In the genomic region with DNA sequence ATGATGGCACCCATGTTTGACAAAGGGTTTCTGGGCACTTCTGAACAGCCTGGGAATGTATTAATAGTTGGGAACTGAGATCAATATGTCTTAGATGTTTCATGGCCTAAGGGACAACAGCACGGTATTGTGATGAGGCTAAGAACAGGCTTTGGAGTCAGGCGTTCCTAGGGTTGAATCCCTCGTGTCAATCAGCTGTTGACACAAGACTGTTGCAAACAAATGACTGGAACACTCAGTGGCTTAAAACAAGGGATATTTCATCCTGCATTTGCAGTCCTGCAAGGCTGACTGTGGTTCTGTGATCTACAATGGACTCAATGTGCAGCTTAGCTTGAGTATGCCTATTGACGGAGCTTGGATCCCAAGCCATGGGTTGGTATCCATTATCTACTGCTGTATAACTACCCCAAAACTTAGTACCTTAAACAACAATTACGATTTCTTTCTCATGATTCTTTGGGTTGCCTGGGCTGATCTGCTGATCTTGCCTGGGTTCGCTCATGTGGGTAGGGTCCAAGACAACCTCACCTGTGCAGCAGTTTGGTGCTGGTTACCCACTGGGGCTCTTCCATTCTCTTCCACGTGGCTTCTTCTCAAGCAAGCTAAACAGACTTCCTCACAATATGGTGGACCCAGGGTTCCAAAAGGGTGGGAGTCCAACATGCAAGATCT, we compare ENCODE assay signal across 24 cellular contexts.
DNase-seq lines count a peak whose midpoint lies in the region; ATAC-seq and TF ChIP-seq lines count a peak whose summit lies in the region.
"Had no signal": no experiment of that assay in that cellular context is flagged by ENCODE, and none has a peak within 500 bp of the region (broad histone marks: within the 10 kb centered on the region; RNA-seq: fewer than 3 reads in every experiment).

No MANE protein-coding gene starts in this region.

- BruUV-seq in Calu3 (replicated peaks; lab: Mats Ljungman, UMichigan) = no TSS peak

- no peak for TF ChIP-seq POLR2A in sigmoid colon (IDR thresholded peaks at IDR 0.05)

- intact Hi-C loops in Calu3 (cut with micrococcal nuclease; ENCODE audit: unreplicated experiment) = loop anchor here (2.0 to 5.0 kb wide), 2 partner anchors 13 to 213 kb away; no protein-coding TSS in a partner anchor
- intact Hi-C loops in sigmoid colon (cut with DNase I) = no loop called here

- no peak overlapping the region for H3K4me3 Mint-ChIP-seq in Calu3 (ENCODE audit: low read depth, unreplicated experiment)
- H3K4me3 Mint-ChIP-seq in neural crest cell = no peak overlapping the region
- H3K4me3 Mint-ChIP-seq in endothelial cell (ENCODE audit: unreplicated experiment) = no peak overlapping the region
- H3K4me3 Mint-ChIP-seq: CD14-positive monocyte had no signal

- TF ChIP-seq CTCF in Calu3 (IDR thresholded peaks at IDR 0.05; ENCODE audit: unreplicated experiment) = no peak
- no peak for TF ChIP-seq CTCF in neural crest cell (conservative IDR thresholded peaks at IDR 0.05)
- TF ChIP-seq CTCF in sigmoid colon (IDR thresholded peaks at IDR 0.05) = no peak
- TF ChIP-seq CTCF in endothelial cell (IDR thresholded peaks at IDR 0.05; ENCODE audit: unreplicated experiment) = no peak

- in situ Hi-C loops in SK-MEL-5 (cut with HindIII; ENCODE audit: low pct_unique_long_range_greater_than_20kb, low sequenced_read_pairs) = loop anchor here (25.0 kb wide), 1 partner anchor 92 kb away; no protein-coding TSS in a partner anchor

- no peak for ATAC-seq in HG03457 (IDR thresholded peaks at IDR 0.05; ENCODE audit: unreplicated experiment)

- H3K9me3 ChIP-seq in sigmoid colon = no peaks in the 10 kb centered on the region
- H3K9me3 ChIP-seq: BE2C, Peyer's patch had no signal

- H3K36me3 ChIP-seq in sigmoid colon = no peaks in the 10 kb centered on the region
- H3K36me3 ChIP-seq: BE2C, Peyer's patch had no signal

- H3K4me1 Mint-ChIP-seq in Calu3 (ENCODE audit: low read depth, unreplicated experiment) (peaks cover 70% of the 10 kb centered on the region), neural crest cell (peaks cover 64% of the 10 kb centered on the region), endothelial cell (ENCODE audit: unreplicated experiment) (no peaks in the 10 kb centered on the region)

- no peak overlapping the region for H3K27ac ChIP-seq in sigmoid colon
- H3K27ac ChIP-seq: SK-N-MC had no signal

- no peak for TF ChIP-seq EP300 in sigmoid colon (IDR thresholded peaks at IDR 0.05)

- 93 to 94% methylated on average over 7 of the region's 7 CpGs for WGBS in sigmoid colon, 2 donors

- DNase-seq in Calu3 (no peak), SK-MEL-5 (ENCODE audit: low read depth, low spot score) (peak; percentile 97), neural crest cell (ENCODE audit: low read depth, low spot score) (no peak), sigmoid colon (no peak), T-helper 1 cell (no peak), endothelial cell (ENCODE audit: low spot score) (no peak)
- DNase-seq: ACHN; BE2C; CD8-positive, alpha-beta memory T cell; DMS153; Karpas-422; NCI-H1092; NCI-H1417 treated with DMSO at 0.1 percent for 48 hours; NCI-H1694 treated with DMSO at 0.1 percent for 48 hours; NCI-H2081 treated with DMSO at 0.1 percent for 48 hours; NCI-H2171; NCI-H226; NCI-H510A; NCI-H69; Peyer's patch; SHP77 treated with DMSO at 0.1 percent for 48 hours had no signal

- H3K27me3 ChIP-seq in sigmoid colon = peaks cover 6 to 53% (median 18%) of the 10 kb centered on the region in 3 donors
- H3K27me3 ChIP-seq: BE2C, Peyer's patch had no signal

- H3K36me3 Mint-ChIP-seq in Calu3 (ENCODE audit: insufficient read depth, unreplicated experiment) = peaks cover 31% of the 10 kb centered on the region
- H3K36me3 Mint-ChIP-seq in neural crest cell (ENCODE audit: low read depth) = no peaks in the 10 kb centered on the region
- H3K36me3 Mint-ChIP-seq in endothelial cell (ENCODE audit: low read depth, unreplicated experiment) = no peaks in the 10 kb centered on the region
- H3K36me3 Mint-ChIP-seq: CD14-positive monocyte had no signal

- H3K27ac Mint-ChIP-seq in Calu3 (ENCODE audit: unreplicated experiment) (peak overlapping the region; percentile 98), neural crest cell (ENCODE audit: unreplicated experiment) (peak overlapping the region; percentile 8), endothelial cell (ENCODE audit: unreplicated experiment) (no peak overlapping the region)
- H3K27ac Mint-ChIP-seq: CD14-positive monocyte had no signal

- CTCF ChIA-PET in Calu3 (lab: Charles Lee) = no interaction called here

- H3K9me3 Mint-ChIP-seq in Calu3 (ENCODE audit: low read depth, unreplicated experiment) = peaks cover 3% of the 10 kb centered on the region
- H3K9me3 Mint-ChIP-seq in neural crest cell = no peaks in the 10 kb centered on the region
- no peaks in the 10 kb centered on the region for H3K9me3 Mint-ChIP-seq in endothelial cell (ENCODE audit: unreplicated experiment)

- no peak overlapping the region for H3K4me3 ChIP-seq in sigmoid colon
- H3K4me3 ChIP-seq: Peyer's patch, SK-N-MC had no signal

- no peaks in the 10 kb centered on the region for H3K4me1 ChIP-seq in sigmoid colon

- H3K27me3 Mint-ChIP-seq in Calu3 (ENCODE audit: unreplicated experiment) (no peaks in the 10 kb centered on the region), neural crest cell (ENCODE audit: low read depth) (peaks cover 4% of the 10 kb centered on the region), endothelial cell (ENCODE audit: unreplicated experiment) (peaks cover 1% of the 10 kb centered on the region)
